In the genomic region with DNA sequence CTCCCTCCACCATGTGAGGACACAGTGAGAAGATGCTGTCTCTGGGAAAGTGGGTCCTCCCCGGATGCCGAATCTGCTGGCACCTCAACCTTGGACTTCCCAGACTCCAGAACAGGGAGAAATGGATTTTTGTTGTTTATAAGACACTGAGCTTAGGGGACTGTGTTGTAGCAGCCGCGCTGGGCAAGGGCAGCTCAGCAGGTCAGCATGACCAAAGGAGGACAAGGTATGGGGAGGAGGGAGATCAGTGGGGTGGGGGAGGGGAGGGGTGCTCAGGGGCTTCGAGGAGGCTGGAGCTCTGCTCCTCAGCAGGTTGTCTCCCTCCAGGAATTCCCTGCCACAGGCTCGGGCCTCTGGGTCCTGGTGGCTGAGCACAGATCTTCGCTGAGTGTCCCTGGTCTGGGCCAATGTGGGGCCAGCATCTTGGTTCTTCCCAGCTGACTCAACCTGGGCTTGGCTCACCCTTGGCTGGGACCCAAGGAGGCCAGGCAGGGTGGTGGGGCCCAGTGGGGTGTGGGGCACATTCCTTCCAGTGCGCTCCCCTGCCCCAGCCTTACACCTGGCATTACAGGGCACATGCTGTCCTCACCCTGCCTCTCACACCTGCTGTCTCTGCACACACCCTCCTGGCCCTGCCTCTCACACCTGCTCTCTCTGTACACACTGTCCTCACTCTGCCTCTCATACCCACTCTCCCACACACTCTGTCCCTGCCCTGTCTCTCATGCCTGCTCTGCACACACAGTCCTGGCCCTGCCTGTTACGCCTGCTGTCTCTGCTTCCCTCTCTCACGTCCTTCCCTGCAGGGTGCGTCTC, we compare ENCODE assay signal across 1 cellular context.
TF ChIP-seq lines count a peak whose summit lies in the region.

No MANE protein-coding gene starts in this region.

TF ChIP-seq in HepG2, 621 proteins besides CTCF, POLR2A, EP300 and RAD21 (continued from another document):
- TF ChIP-seq ZNF749 (CRISPR knock-in tag; IDR thresholded peaks at IDR 0.05; ENCODE audit: borderline replicate concordance) (no peak), FOXP1 (IDR thresholded peaks at IDR 0.05) (peak; percentile 30; the same call in 1 of the 2 replicates), FOXP1 (CRISPR knock-in tag; IDR thresholded peaks at IDR 0.05) (no peak), SNAI1 (CRISPR knock-in tag; IDR thresholded peaks at IDR 0.05; ENCODE audit: borderline replicate concordance) (no peak), ZNF367 (CRISPR knock-in tag; IDR thresholded peaks at IDR 0.05; ENCODE audit: borderline replicate concordance) (no peak), ZNF720 (CRISPR knock-in tag; IDR thresholded peaks at IDR 0.05) (no peak), LCORL (IDR thresholded peaks at IDR 0.05) (0 out of 2 replicates have a peak, but pooled peaks have one; percentile 17), LCORL (CRISPR knock-in tag; IDR thresholded peaks at IDR 0.05) (no peak), PLRG1 (conservative IDR thresholded peaks at IDR 0.05) (0 out of 2 replicates have a peak, but pooled peaks have one; percentile 44), MZF1 (CRISPR knock-in tag; IDR thresholded peaks at IDR 0.05; ENCODE audit: borderline replicate concordance) (no peak), SOX6 (IDR thresholded peaks at IDR 0.05) (0 out of 2 replicates have a peak, but pooled peaks have one; percentile 46), SOX6 (CRISPR knock-in tag; IDR thresholded peaks at IDR 0.05) (no peak), DMAP1 (CRISPR knock-in tag; IDR thresholded peaks at IDR 0.05) (no peak), HHEX (CRISPR knock-in tag; IDR thresholded peaks at IDR 0.05) (no peak)
